In the genomic region with DNA sequence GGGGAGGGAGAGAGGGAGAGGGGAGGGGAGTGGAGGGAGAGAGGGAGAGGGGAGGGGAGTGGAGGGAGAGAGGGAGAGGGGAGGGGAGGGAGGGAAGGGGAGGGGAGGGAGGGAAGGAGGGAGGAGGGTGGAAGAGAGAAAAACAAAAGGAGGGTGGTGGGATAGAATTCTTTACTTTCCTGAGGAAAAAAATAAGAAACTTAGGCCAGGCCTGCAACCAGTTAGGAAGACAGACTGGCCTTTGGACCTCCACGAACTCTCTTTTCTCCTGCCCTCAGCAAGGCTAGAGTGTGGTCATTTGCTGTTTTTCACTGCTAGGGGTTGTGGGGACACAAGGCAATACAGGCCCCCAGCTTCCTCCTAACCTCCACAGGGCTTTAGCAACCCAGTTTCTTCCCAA, we compare ENCODE assay signal across 25 cellular contexts. TPM values are rescaled to one million over a fixed set of nuclear protein-coding genes. Genes with fewer than 3 reads are reported as not detected.
DNase-seq lines count a peak whose midpoint lies in the region; ATAC-seq, FAIRE-seq and TF ChIP-seq lines count a peak whose summit lies in the region.
"Had no signal": no experiment of that assay in that cellular context is flagged by ENCODE, and none has a peak within 500 bp of the region (broad histone marks: within the 10 kb centered on the region; RNA-seq: fewer than 3 reads in every experiment).

No MANE protein-coding gene starts in this region.

- peaks cover 3% of the 10 kb centered on the region; the same call in 1 of the 2 replicates for H3K9me1 ChIP-seq in IMR-90 (ENCODE audit: insufficient read depth, low read length)
- H3K9me1 ChIP-seq in K562 (ENCODE audit: control insufficient read depth, insufficient read depth, low read length) = peaks cover 4% of the 10 kb centered on the region

- H4K5ac ChIP-seq in IMR-90 (ENCODE audit: low read depth, low read length) = peak overlapping the region; percentile 30; the same call in 1 of the 2 replicates

- no peak overlapping the region for H2BK15ac ChIP-seq in IMR-90 (ENCODE audit: low read depth, low read length)

- no peak for TF ChIP-seq RAD21 in IMR-90 (IDR thresholded peaks at IDR 0.05; ENCODE audit: low read length)
- no peak for TF ChIP-seq RAD21 in K562 (CRISPR knock-in tag; conservative IDR thresholded peaks at IDR 0.05 in 1 of 2, IDR thresholded peaks at IDR 0.05 in 1 of 2)

- H3K36me3 ChIP-seq in IMR-90 (ENCODE audit: control insufficient read depth, insufficient read depth, low read length) (peaks cover 6% of the 10 kb centered on the region; the same call in 1 of the 2 replicates), K562 (ENCODE audit: control insufficient read depth, insufficient read depth, low read length) (peaks cover 18% of the 10 kb centered on the region), mesodermal cell (ENCODE audit: control insufficient read depth, insufficient read depth, low read length) (peaks cover 16% of the 10 kb centered on the region), thoracic aorta (no peaks in the 10 kb centered on the region)
- H3K36me3 ChIP-seq: brain microvascular endothelial cell, neutrophil had no signal

- H2BK5ac ChIP-seq in IMR-90 (ENCODE audit: low read depth, low read length, poor library complexity, severe bottlenecking) = no peak overlapping the region

- H3K79me2 ChIP-seq in K562 (ENCODE audit: control insufficient read depth, insufficient read depth, low read length) = peaks cover 38% of the 10 kb centered on the region

- in situ Hi-C loops in IMR-90 (cut with MboI; ENCODE audit: low sequenced_read_pairs) (no loop called here), K562 (cut with MboI) (no loop called here), ACHN (cut with HindIII; ENCODE audit: low pct_ligation_motif_present, low pct_unique_long_range_greater_than_20kb, low sequenced_read_pairs) (no loop called here)

- TF ChIP-seq POLR2A in IMR-90 (IDR thresholded peaks at IDR 0.05; ENCODE audit: low read depth, low read length) (no peak), K562 (conservative IDR thresholded peaks at IDR 0.05) (no peak)

- dilution Hi-C loops in IMR-90 (cut with HindIII; ENCODE audit: low sequenced_read_pairs, unreplicated experiment) = no loop called here

- peaks cover 4% of the 10 kb centered on the region; the same call in 1 of the 2 replicates for H3K27me3 ChIP-seq in IMR-90 (ENCODE audit: control insufficient read depth, insufficient read depth, low read length)
- no peaks in the 10 kb centered on the region for H3K27me3 ChIP-seq in K562 (ENCODE audit: control insufficient read depth in 2 of 2, insufficient read depth in 2 of 2, low read length in 2 of 2)
- no peaks in the 10 kb centered on the region for H3K27me3 ChIP-seq in thoracic aorta (replicated peaks; ENCODE audit: insufficient read depth)
- H3K27me3 ChIP-seq: brain microvascular endothelial cell had no signal

- no peak overlapping the region; the same call in 1 of the 2 replicates for H2AK5ac ChIP-seq in IMR-90 (ENCODE audit: low read depth, low read length)

- H3K4me2 ChIP-seq in IMR-90 (ENCODE audit: low read depth, low read length) = peak overlapping the region; percentile 16; the same call in 1 of the 2 replicates
- no peak overlapping the region for H3K4me2 ChIP-seq in K562 (ENCODE audit: insufficient read depth, low read length)
- H3K4me2 ChIP-seq: KMS-11 had no signal

- H2AFZ ChIP-seq in IMR-90 (replicated peaks; ENCODE audit: low read length, poor library complexity) (no peak overlapping the region), K562 (ENCODE audit: low read depth, low read length) (no peak overlapping the region)

- no peak overlapping the region for H3K23ac ChIP-seq in IMR-90 (ENCODE audit: low read depth, low read length)

- H3K9me3 ChIP-seq in IMR-90 (ENCODE audit: control insufficient read depth, insufficient read depth, low read length) (no peaks in the 10 kb centered on the region), K562 (replicated peaks; ENCODE audit: control insufficient read depth, insufficient read depth, low read depth, low read length) (no peaks in the 10 kb centered on the region), mesodermal cell (ENCODE audit: control insufficient read depth, low read length) (no peaks in the 10 kb centered on the region), thoracic aorta (no peaks in the 10 kb centered on the region)
- H3K9me3 ChIP-seq: mucosa of descending colon, neutrophil had no signal

- H3K9ac ChIP-seq in IMR-90 (ENCODE audit: low read depth, low read length) (no peak overlapping the region), K562 (ENCODE audit: insufficient read depth in 1 of 2, low read depth in 2 of 2, low read length in 2 of 2) (peak overlapping the region in 1 of 2 experiments; percentile 39; a peak in 1 of 4 replicates)
- H3K9ac ChIP-seq: KMS-11 had no signal

- H3K56ac ChIP-seq in IMR-90 (ENCODE audit: extremely low read depth, insufficient read depth, low read length) = no peak overlapping the region

- ATAC-seq in IMR-90 (ENCODE audit: low read depth) (no peak), K562 (no peak), thoracic aorta (ENCODE audit: insufficient number of reproducible peaks, low FRiP score, low read depth) (no peak), HG03025 (IDR thresholded peaks at IDR 0.05; ENCODE audit: low FRiP score, unreplicated experiment) (no peak), GM19455 (IDR thresholded peaks at IDR 0.05; ENCODE audit: unreplicated experiment) (no peak)
- ATAC-seq: activated naive CD8-positive, alpha-beta T cell treated with anti-CD3 and anti-CD28 coated beads, Interleukin-2, amount 50 U/mL, for 24 hours; mucosa of descending colon had no signal

- no peak overlapping the region for H2BK120ac ChIP-seq in IMR-90 (ENCODE audit: low read depth, low read length)

- H3K79me1 ChIP-seq in IMR-90 (ENCODE audit: low read depth in 1 of 2, low read length in 2 of 2) = peaks cover 20 to 34% of the 10 kb centered on the region in 2 experiments; a peak in 3 of 4 replicates

- peak overlapping the region in 1 of 2 experiments; percentile 67; a peak in 2 of 4 replicates for H4K8ac ChIP-seq in IMR-90 (ENCODE audit: low read depth in 2 of 2, low read length in 2 of 2)

- no peak for TF ChIP-seq CTCF in IMR-90 (conservative IDR thresholded peaks at IDR 0.05; ENCODE audit: low read depth, low read length)
- no peak for TF ChIP-seq CTCF in K562 (IDR thresholded peaks at IDR 0.05 in 2 of 3, conservative IDR thresholded peaks at IDR 0.05 in 1 of 3; ENCODE audit: insufficient read depth in 2 of 3, low read depth in 1 of 3, low read length in 3 of 3)
- no peak for TF ChIP-seq CTCF in thoracic aorta (IDR thresholded peaks at IDR 0.05)

- no CpG with 5 or more reads among the region's 1 CpG for WGBS in IMR-90 (ENCODE audit: extremely low coverage in 2 of 2, insufficient read length in 1 of 2), 2 experiments
- WGBS in K562 (ENCODE audit: insufficient coverage, low coverage, missing lambda C conversion rate) = 50% methylated on average over 1 of the region's 1 CpG
- WGBS in mesodermal cell (ENCODE audit: insufficient coverage in 2 of 2), 2 experiments = 44 to 75% methylated on average over 1 of the region's 1 CpG

- no TSS peak for BruUV-seq in IMR-90 (replicated peaks; lab: Mats Ljungman, UMichigan)
- no TSS peak for BruUV-seq in K562 (replicated peaks; lab: Mats Ljungman, UMichigan)

- no peak for DNase-seq in IMR-90
- DNase-seq in K562 (ENCODE audit: extremely low read depth in 1 of 4, low spot score in 3 of 4) = no peak
- DNase-seq in thoracic aorta (ENCODE audit: low spot score) = no peak
- DNase-seq in ACHN = no peak
- DNase-seq: activated CD4-positive, alpha-beta memory T cell treated with anti-CD3 and anti-CD28 coated beads, Interleukin-2, amount 10 ng/mL, durations not matched to agents 7 days and 5 days; activated CD4-positive, CD25-positive, alpha-beta regulatory T cell; activated gamma-delta T cell; activated naive CD8-positive, alpha-beta T cell treated with anti-CD3 and anti-CD28 coated beads, Interleukin-2, amount 50 U/mL, for 24 hours; brain microvascular endothelial cell; cortex of kidney; GF-D8; NCI-H1048; NCI-H187 treated with DMSO at 0.1 percent for 48 hours; NCI-H748 treated with DMSO at 0.1 percent for 48 hours; stimulated activated CD4-positive, alpha-beta T cell treated with anti-CD3 and anti-CD28 coated beads, Interleukin-12 subunit alpha, Interleukin-12 subunit beta, amount 100 ng/mL, for 4 hours; T1000 had no signal

- H4K20me1 ChIP-seq in IMR-90 (ENCODE audit: insufficient read depth, low read length) (peaks cover 7% of the 10 kb centered on the region), K562 (replicated peaks; ENCODE audit: control insufficient read depth, insufficient read depth, low read length) (peaks cover 18% of the 10 kb centered on the region; the same call in 1 of the 2 replicates)

- CTCF ChIA-PET in IMR-90 (lab: Yijun Ruan, JAX) (no interaction called here), K562 (lab: Yijun Ruan, JAX; ENCODE audit: low intra/inter-chr PET ratio) (no interaction called here)

- no peak overlapping the region for H3K4ac ChIP-seq in IMR-90 (ENCODE audit: low read depth, low read length)

- no peak overlapping the region for H2AK9ac ChIP-seq in IMR-90 (replicated peaks; ENCODE audit: low read depth, low read length, poor library complexity)

- no peak overlapping the region for H3K14ac ChIP-seq in IMR-90 (replicated peaks; ENCODE audit: low read depth, low read length)

- FAIRE-seq in K562 (lab: Jason Lieb, UNC) = no peak
- FAIRE-seq: endometrium, urothelium cell line had no signal

- intact Hi-C loops in IMR-90 (cut with micrococcal nuclease) = no loop called here
- intact Hi-C loops in K562 (cut with micrococcal nuclease) = no loop called here

- H3K4me1 ChIP-seq in IMR-90 (ENCODE audit: control insufficient read depth, insufficient read depth, low read length) = peaks cover 24% of the 10 kb centered on the region
- H3K4me1 ChIP-seq in K562 (replicated peaks in 1 of 2; ENCODE audit: control insufficient read depth in 2 of 2, insufficient read depth in 2 of 2, low read length in 2 of 2) = peaks cover 37 to 60% of the 10 kb centered on the region in 2 experiments
- peaks cover 27% of the 10 kb centered on the region for H3K4me1 ChIP-seq in mesodermal cell (ENCODE audit: control insufficient read depth, insufficient read depth, low read length, poor library complexity, severe bottlenecking)
- peaks cover 33 to 66% of the 10 kb centered on the region in 2 donors for H3K4me1 ChIP-seq in thoracic aorta (ENCODE audit: control insufficient read depth in 1 of 2, low read depth in 2 of 2)

- H3K4me3 ChIP-seq in IMR-90 (ENCODE audit: insufficient read depth, low read depth, low read length) = no peak overlapping the region
- H3K4me3 ChIP-seq in K562 = no peak overlapping the region
- no peak overlapping the region for H3K4me3 ChIP-seq in mesodermal cell (ENCODE audit: extremely low read depth, insufficient read depth, low read length, poor library complexity, severe bottlenecking)
- no peak overlapping the region for H3K4me3 ChIP-seq in thoracic aorta
- H3K4me3 ChIP-seq: mucosa of descending colon had no signal

- no peak overlapping the region for H2BK20ac ChIP-seq in IMR-90 (ENCODE audit: low read depth, low read length)

- no peak for TF ChIP-seq EP300 in K562 (IDR thresholded peaks at IDR 0.05; ENCODE audit: low read length)

- POLR2A ChIA-PET in IMR-90 (lab: Charles Lee; ENCODE audit: unreplicated experiment) = no interaction called here
- POLR2A ChIA-PET in K562 (lab: Yijun Ruan, JAX) = interaction anchor here (0.6 kb wide), 1 partner anchor 179 kb away, joined by 3 read pairs; a partner anchor contains a TSS

- H4K91ac ChIP-seq in IMR-90 (ENCODE audit: insufficient read depth, low read depth, low read length) = no peak overlapping the region

- H3K18ac ChIP-seq in IMR-90 (ENCODE audit: low read depth, low read length) = no peak overlapping the region; the same call in 1 of the 2 replicates

- H3K27ac ChIP-seq in IMR-90 (ENCODE audit: insufficient read depth, low read length) = peak overlapping the region; percentile 29; the same call in 1 of the 2 replicates
- no peak overlapping the region for H3K27ac ChIP-seq in K562 (ENCODE audit: extremely low read depth, low read depth, low read length)
- H3K27ac ChIP-seq in mesodermal cell (ENCODE audit: low read depth, low read length, severe bottlenecking) = peak overlapping the region; percentile 36
- H3K27ac ChIP-seq in thoracic aorta = peak overlapping the region; percentile 70 to 71
- H3K27ac ChIP-seq: brain microvascular endothelial cell, KMS-11, neutrophil had no signal

RNA-seq across cellular contexts. Expression of a gene that starts 4.2 kb away (rescaled TPM):
- total RNA-seq in IMR-90 (2012; rRNA removed) = 10.2 and 10.3 TPM in 2 replicates
- 8.9 and 9.3 TPM in 2 replicates for polyA plus RNA-seq in IMR-90 (2012; rRNA removed)
- polyA plus RNA-seq in IMR-90 (2012; cell fraction: cytosol; rRNA removed) = 5.5 and 8.8 TPM in 2 replicates
- 3.7 and 4.1 TPM in 2 replicates for polyA plus RNA-seq in IMR-90 (2012; cell fraction: nucleus; rRNA removed; ENCODE audit: low replicate concordance)
- 10.0 and 21.6 TPM in 2 replicates for total RNA-seq in K562 (2011; cell fraction: chromatin; rRNA removed; ENCODE audit: low replicate concordance)
- 20.5 and 23.5 TPM in 2 replicates for total RNA-seq in K562 (2011; cell fraction: nucleolus; rRNA removed)
- total RNA-seq in K562 (2011; cell fraction: nucleoplasm; rRNA removed) = 15.2 and 15.6 TPM in 2 replicates
- 30.8 and 32.4 TPM in 2 replicates for total RNA-seq in K562 (2014; rRNA removed)
- total RNA-seq in K562 (2014; rRNA removed; fragmentation: Illumina TruSeq; extraction: Trizol) = 6.6 and 9.7 TPM in 2 replicates
- 21.6 and 22.3 TPM in 2 replicates for total RNA-seq in K562 (2015; rRNA removed; fragmentation: Illumina TruSeq; extraction: Trizol)
- total RNA-seq in K562 (2021) = 21.9 and 22.5 TPM in 2 replicates
- 8.0 and 9.1 TPM in 2 replicates for polyA plus RNA-seq in K562 (2011; rRNA removed)
- polyA plus RNA-seq in K562 (2011; cell fraction: cytosol; rRNA removed) = 7.9 and 13.0 TPM in 2 replicates
- polyA plus RNA-seq in K562 (2011; cell fraction: nucleus; rRNA removed) = 6.3 and 8.5 TPM in 2 replicates
- polyA plus RNA-seq in K562 (2012) = 13.6 and 17.1 TPM in 2 replicates
- 15.6 and 17.8 TPM in 2 replicates for polyA plus RNA-seq in K562 (2014; fragmentation: Illumina TruSeq; extraction: Trizol)
- polyA plus RNA-seq in K562 (2014; fragmentation: Nextera tagmentation; extraction: Ambion mirVana) = 1 to 10 TPM in 1 of 2 experiments, under 1 TPM in 1; 0.68 to 1.5 TPM
- 19.9 and 20.8 TPM in 2 replicates for polyA plus RNA-seq in K562 (2014; rRNA removed)
- 6.3 and 7.7 TPM in 2 replicates for polyA minus RNA-seq in K562 (2011; rRNA and poly(A)+ RNA removed)
- 9.2 and 11.5 TPM in 2 replicates for polyA minus RNA-seq in K562 (2011; cell fraction: cytosol; rRNA and poly(A)+ RNA removed)
- polyA minus RNA-seq in K562 (2011; cell fraction: nucleus; rRNA and poly(A)+ RNA removed) = 6.5 and 12.2 TPM in 2 replicates
- polyA plus RNA-seq in mesodermal cell (2013, experiment 1 of 2) = 16.4 TPM
- polyA plus RNA-seq in mesodermal cell (2013, experiment 2 of 2) = 15.8 TPM
- total RNA-seq in thoracic aorta = 10 to 100 TPM; 22.6 to 23.0 TPM
- total RNA-seq: activated CD4-positive, alpha-beta memory T cell treated with anti-CD3 and anti-CD28 coated beads, Interleukin-2, amount 10 ng/mL, durations not matched to agents 7 days and 5 days had no signal

RNA-seq across cellular contexts. Expression of a gene that starts 19.6 kb away (rescaled TPM):
- total RNA-seq in IMR-90 (2012; rRNA removed) (under 0.01 and 0.18 TPM in 2 replicates), K562 (2014; rRNA removed) (0.04 and 0.05 TPM in 2 replicates), K562 (2014; rRNA removed; fragmentation: Illumina TruSeq; extraction: Trizol) (not detected in 2 replicates), K562 (2015; rRNA removed; fragmentation: Illumina TruSeq; extraction: Trizol) (0.04 TPM in 1 of 2 replicates, not detected in the other), K562 (2021) (0.04 TPM in 1 of 2 replicates, not detected in the other), thoracic aorta (1 to 10 TPM; 1.2 to 5.2 TPM)
- polyA plus RNA-seq in IMR-90 (2012; rRNA removed) (0.09 TPM in 1 of 2 replicates, not detected in the other), K562 (2011; rRNA removed) (0.01 TPM in 1 of 2 replicates, not detected in the other), K562 (2014; fragmentation: Illumina TruSeq; extraction: Trizol) (not detected in 2 replicates), K562 (2014; fragmentation: Nextera tagmentation; extraction: Ambion mirVana) (not detected), K562 (2014; rRNA removed) (0.05 TPM in 1 of 2 replicates, not detected in the other)
- polyA plus RNA-seq in IMR-90 (2012; cell fraction: cytosol; rRNA removed) = 0.03 TPM in 1 of 2 replicates, not detected in the other
- polyA plus RNA-seq in IMR-90 (2012; cell fraction: nucleus; rRNA removed; ENCODE audit: low replicate concordance) = 0.03 and 0.13 TPM in 2 replicates
- total RNA-seq in K562 (2011; cell fraction: chromatin; rRNA removed; ENCODE audit: low replicate concordance) = 0.12 TPM in 1 of 2 replicates, not detected in the other
- not detected in 2 replicates for total RNA-seq in K562 (2011; cell fraction: nucleolus; rRNA removed)
- not detected in 2 replicates for total RNA-seq in K562 (2011; cell fraction: nucleoplasm; rRNA removed)
- 0.01 TPM in 2 replicates for polyA plus RNA-seq in K562 (2011; cell fraction: cytosol; rRNA removed)
- 0.03 TPM in 1 of 2 replicates, not detected in the other for polyA plus RNA-seq in K562 (2011; cell fraction: nucleus; rRNA removed)
- 0.03 and 0.05 TPM in 2 replicates for polyA plus RNA-seq in K562 (2012)
- polyA minus RNA-seq in K562 (2011; rRNA and poly(A)+ RNA removed) = not detected in 2 replicates
- polyA minus RNA-seq in K562 (2011; cell fraction: cytosol; rRNA and poly(A)+ RNA removed) = not detected in 2 replicates
- 0.11 TPM in 1 of 2 replicates, not detected in the other for polyA minus RNA-seq in K562 (2011; cell fraction: nucleus; rRNA and poly(A)+ RNA removed)
- polyA plus RNA-seq in mesodermal cell (2013, experiment 1 of 2) = 0.74 TPM
- polyA plus RNA-seq in mesodermal cell (2013, experiment 2 of 2) = 0.61 TPM
- total RNA-seq: activated CD4-positive, alpha-beta memory T cell treated with anti-CD3 and anti-CD28 coated beads, Interleukin-2, amount 10 ng/mL, durations not matched to agents 7 days and 5 days; left lobe of liver had no signal
